In genomic region chr7:156120552-156120951, GRCh38 we compare ENCODE assay signal across 37 cellular contexts.
DNase-seq lines count a peak whose midpoint lies in the region; ATAC-seq, FAIRE-seq and TF ChIP-seq lines count a peak whose summit lies in the region.
"Had no signal": no experiment of that assay in that cellular context is flagged by ENCODE, and none has a peak within 500 bp of the region (broad histone marks: within the 10 kb centered on the region; RNA-seq: fewer than 3 reads in every experiment).

No MANE protein-coding gene starts in this region.

- H2AFZ ChIP-seq in H1 (ENCODE audit: low read length): no peak overlapping the region
- no peak overlapping the region for H2AFZ ChIP-seq in neuronal stem cell (ENCODE audit: low read length)
- H2AFZ ChIP-seq in HepG2 (ENCODE audit: low read length): no peak overlapping the region

- no peak overlapping the region for H3K4me3 Mint-ChIP-seq in activated T-cell treated with anti-CD3 and anti-CD28 coated beads, Interleukin-2, amount 50 U/mL, for 4 hours
- H3K4me3 Mint-ChIP-seq: B cell; CD14-positive monocyte; CD4-positive, alpha-beta memory T cell; CD4-positive, alpha-beta T cell; CD4-positive, CD25-positive, alpha-beta regulatory T cell; CD8-positive, alpha-beta memory T cell; CD8-positive, alpha-beta T cell had no signal

- no peak for TF ChIP-seq POLR2A in H1 (IDR thresholded peaks at IDR 0.05; ENCODE audit: control extremely low read depth in 1 of 2, low read depth in 2 of 2, low read length in 2 of 2)
- TF ChIP-seq POLR2A in HepG2 (IDR thresholded peaks at IDR 0.05; ENCODE audit: insufficient read depth in 1 of 2, low read depth in 2 of 2, low read length in 2 of 2): no peak

- H3K27ac ChIP-seq in left ventricle myocardium inferior (replicated peaks): no peak overlapping the region
- H3K27ac ChIP-seq in H1 (ENCODE audit: low read depth, low read length): no peak overlapping the region
- H3K27ac ChIP-seq in kidney (ENCODE audit: low read depth in 2 of 2, low read length in 2 of 2): no peak overlapping the region
- H3K27ac ChIP-seq in neuronal stem cell (replicated peaks; ENCODE audit: low read length): no peak overlapping the region
- no peak overlapping the region for H3K27ac ChIP-seq in HepG2 (ENCODE audit: extremely low read length, insufficient read depth, low read length)
- H3K27ac ChIP-seq: 22Rv1; A549; BLaER1; BLaER1 treated with 17β-estradiol and CSF1 and Interleukin-3, amounts not matched to agents 10 nM and 100 nM; C4-2B had no signal

- H4K5ac ChIP-seq in H1 (ENCODE audit: insufficient read length, low read depth, low read length): no peak overlapping the region

- TF ChIP-seq EP300 in H1 (IDR thresholded peaks at IDR 0.05; ENCODE audit: borderline replicate concordance in 1 of 2, low read depth in 2 of 2, low read length in 2 of 2) (no peak), HepG2 (IDR thresholded peaks at IDR 0.05; ENCODE audit: low read depth in 2 of 2, low read length in 2 of 2) (no peak), HepG2 (CRISPR knock-in tag; IDR thresholded peaks at IDR 0.05; ENCODE audit: borderline replicate concordance) (no peak)

- H3K56ac ChIP-seq in H1 (replicated peaks; ENCODE audit: insufficient read length, low read depth, low read length): no peak overlapping the region

- no peak for ATAC-seq in HepG2
- ATAC-seq in activated T-cell treated with anti-CD3 and anti-CD28 coated beads, Interleukin-2, amount 50 U/mL, for 4 hours: no peak
- no peak for ATAC-seq in GM18502 (IDR thresholded peaks at IDR 0.05; ENCODE audit: poor library complexity, unreplicated experiment)
- ATAC-seq: A549; CD8-positive, alpha-beta T cell had no signal

- H4K8ac ChIP-seq in H1 (ENCODE audit: extremely low read depth, insufficient read depth, low read length) (peak overlapping the region; percentile 14; the same call in 1 of the 2 replicates), neuronal stem cell (ENCODE audit: low read depth, low read length) (no peak overlapping the region)

- no peak for FAIRE-seq in H1 (lab: Jason Lieb, UNC)
- no peak for FAIRE-seq in kidney (lab: Jason Lieb, UNC)
- no peak for FAIRE-seq in HepG2 (lab: Jason Lieb, UNC)
- FAIRE-seq: A204.1, A549, D721Med had no signal

- no peak overlapping the region for H2BK15ac ChIP-seq in H1 (ENCODE audit: low read length)
- no peak overlapping the region for H2BK15ac ChIP-seq in neuronal stem cell (ENCODE audit: low read length)

- BruUV-seq in HepG2 (replicated peaks; lab: Mats Ljungman, UMichigan): no TSS peak

- no peak overlapping the region for H3K23ac ChIP-seq in H1 (ENCODE audit: insufficient read length)
- peak overlapping the region; percentile 9 for H3K23ac ChIP-seq in neuronal stem cell (ENCODE audit: low read depth, low read length, poor library complexity)

- no peaks in the 10 kb centered on the region for H3K9me3 Mint-ChIP-seq in activated T-cell treated with anti-CD3 and anti-CD28 coated beads, Interleukin-2, amount 50 U/mL, for 4 hours
- H3K9me3 Mint-ChIP-seq: CD4-positive, alpha-beta T cell; CD8-positive, alpha-beta memory T cell; CD8-positive, alpha-beta T cell had no signal

- H2BK5ac ChIP-seq in H1 (ENCODE audit: low read depth, low read length): no peak overlapping the region
- H2BK5ac ChIP-seq in neuronal stem cell (ENCODE audit: low read length): no peak overlapping the region

- CTCF ChIA-PET in H1 (lab: Charles Lee; ENCODE audit: partially characterized antibody): no interaction called here
- CTCF ChIA-PET in HepG2 (lab: Yijun Ruan, JAX; ENCODE audit: low intra/inter-chr PET ratio, low total read pairs): no interaction called here

- peaks cover 2% of the 10 kb centered on the region for H3K27me3 Mint-ChIP-seq in activated T-cell treated with anti-CD3 and anti-CD28 coated beads, Interleukin-2, amount 50 U/mL, for 4 hours (ENCODE audit: low read depth)
- H3K27me3 Mint-ChIP-seq: B cell; CD4-positive, alpha-beta T cell; CD4-positive, CD25-positive, alpha-beta regulatory T cell; CD8-positive, alpha-beta memory T cell had no signal

- H3K9ac ChIP-seq in H1 (replicated peaks in 1 of 4; ENCODE audit: extremely low read depth in 1 of 4, low read depth in 3 of 4, low read length in 3 of 4) (no peak overlapping the region), kidney (ENCODE audit: low read length in 2 of 2) (no peak overlapping the region), neuronal stem cell (ENCODE audit: low read depth, low read length, poor library complexity) (no peak overlapping the region), HepG2 (ENCODE audit: insufficient read depth, low read depth, low read length) (no peak overlapping the region)
- H3K9ac ChIP-seq: BLaER1; BLaER1 treated with 17β-estradiol and CSF1 and Interleukin-3, amounts not matched to agents 10 nM and 100 nM had no signal

- in situ Hi-C loops in HepG2 (cut with HindIII; ENCODE audit: extremely low pct_ligation_motif_present, low pct_unique_long_range_greater_than_20kb): no loop called here

- H2AK5ac ChIP-seq in H1 (ENCODE audit: low read depth, low read length): no peak overlapping the region
- no peak overlapping the region for H2AK5ac ChIP-seq in neuronal stem cell (ENCODE audit: low read depth, low read length)

- H3K79me2 ChIP-seq in H1 (ENCODE audit: control insufficient read depth in 1 of 2, insufficient read depth in 2 of 2, low read length in 2 of 2): no peaks in the 10 kb centered on the region
- no peaks in the 10 kb centered on the region for H3K79me2 ChIP-seq in HepG2 (ENCODE audit: insufficient read depth, low read length)

- no peak overlapping the region for H3K14ac ChIP-seq in H1 (ENCODE audit: insufficient read length)
- no peak overlapping the region for H3K14ac ChIP-seq in neuronal stem cell (ENCODE audit: low read length)

- H3K27me3 ChIP-seq in left ventricle myocardium inferior (ENCODE audit: low read depth) (peaks cover 37% of the 10 kb centered on the region), H1 (replicated peaks in 1 of 4; ENCODE audit: control insufficient read depth in 3 of 4, extremely low read depth in 1 of 4, insufficient read depth in 3 of 4, low read length in 3 of 4) (no peaks in the 10 kb centered on the region), neuronal stem cell (ENCODE audit: control insufficient read depth in 3 of 3, insufficient read depth in 3 of 3, low read depth in 1 of 3, low read length in 3 of 3) (peaks cover 0 to 8% (median 0%) of the 10 kb centered on the region in 3 experiments), HepG2 (ENCODE audit: control insufficient read depth in 1 of 2, insufficient read depth in 2 of 2, low read length in 2 of 2) (peaks cover 7 to 66% of the 10 kb centered on the region in 2 experiments; a peak in 3 of 5 replicates)
- H3K27me3 ChIP-seq: BLaER1; BLaER1 treated with 17β-estradiol and CSF1 and Interleukin-3, amounts not matched to agents 10 nM and 100 nM had no signal

- no peak for TF ChIP-seq CTCF in left ventricle myocardium inferior (IDR thresholded peaks at IDR 0.05; ENCODE audit: borderline replicate concordance)
- TF ChIP-seq CTCF in H1 (IDR thresholded peaks at IDR 0.05; ENCODE audit: control extremely low read depth in 1 of 3, insufficient read depth in 1 of 3, low read depth in 1 of 3, low read length in 3 of 3): no peak
- no peak for TF ChIP-seq CTCF in kidney (IDR thresholded peaks at IDR 0.05; ENCODE audit: borderline replicate concordance, extremely low read depth, insufficient read depth)
- no peak for TF ChIP-seq CTCF in HepG2 (CRISPR knock-in tag; IDR thresholded peaks at IDR 0.05)

- no peak overlapping the region for H2BK120ac ChIP-seq in H1 (replicated peaks; ENCODE audit: low read depth, low read length)
- no peak overlapping the region for H2BK120ac ChIP-seq in neuronal stem cell (ENCODE audit: low read depth, low read length)

- no peaks in the 10 kb centered on the region for H4K20me1 ChIP-seq in H1 (replicated peaks in 1 of 2; ENCODE audit: control insufficient read depth in 1 of 2, insufficient read depth in 2 of 2, low read length in 2 of 2)
- no peaks in the 10 kb centered on the region for H4K20me1 ChIP-seq in HepG2 (ENCODE audit: insufficient read depth, low read length)
- H4K20me1 ChIP-seq: BLaER1; BLaER1 treated with 17β-estradiol and CSF1 and Interleukin-3, amounts not matched to agents 10 nM and 100 nM had no signal

- intact Hi-C loops in cardiac septum (cut with DNase I): no loop called here
- intact Hi-C loops in left ventricle myocardium inferior (cut with micrococcal nuclease): no loop called here
- intact Hi-C loops in kidney (cut with DNase I): no loop called here
- intact Hi-C loops in HepG2 (cut with micrococcal nuclease; ENCODE audit: unreplicated experiment): no loop called here

- no peaks in the 10 kb centered on the region for H3K4me1 ChIP-seq in left ventricle myocardium inferior
- H3K4me1 ChIP-seq in H1 (replicated peaks in 1 of 4; ENCODE audit: control insufficient read depth in 3 of 4, insufficient read depth in 4 of 4, low read length in 3 of 4): no peaks in the 10 kb centered on the region
- H3K4me1 ChIP-seq in kidney (ENCODE audit: control insufficient read depth in 1 of 2, insufficient read depth in 1 of 2, low read depth in 1 of 2, low read length in 2 of 2): no peaks in the 10 kb centered on the region
- no peaks in the 10 kb centered on the region for H3K4me1 ChIP-seq in neuronal stem cell (ENCODE audit: control insufficient read depth in 2 of 2, insufficient read depth in 1 of 2, low read depth in 1 of 2, low read length in 2 of 2)
- H3K4me1 ChIP-seq in HepG2 (ENCODE audit: insufficient read depth, low read length): no peaks in the 10 kb centered on the region
- H3K4me1 ChIP-seq: A549, BE2C, BLaER1, Caco-2 had no signal

- H3K9me3 ChIP-seq in left ventricle myocardium inferior (replicated peaks) (no peaks in the 10 kb centered on the region), H1 (ENCODE audit: insufficient read depth in 2 of 2, low read depth in 1 of 2, low read length in 1 of 2) (no peaks in the 10 kb centered on the region), kidney (ENCODE audit: control insufficient read depth in 1 of 2, low read length in 2 of 2) (no peaks in the 10 kb centered on the region), neuronal stem cell (replicated peaks in 1 of 2; ENCODE audit: control insufficient read depth in 2 of 2, insufficient read depth in 1 of 2, low read depth in 1 of 2, low read length in 2 of 2) (no peaks in the 10 kb centered on the region), HepG2 (ENCODE audit: low read length) (no peaks in the 10 kb centered on the region)
- H3K9me3 ChIP-seq: A549; BE2C; BLaER1; BLaER1 treated with 17β-estradiol and CSF1 and Interleukin-3, amounts not matched to agents 10 nM and 100 nM; Caco-2 had no signal

- H3K4me3 ChIP-seq in left ventricle myocardium inferior: no peak overlapping the region
- no peak overlapping the region for H3K4me3 ChIP-seq in H1 (ENCODE audit: extremely low read depth in 1 of 4, insufficient read depth in 2 of 4, low read depth in 3 of 4, low read length in 4 of 4)
- H3K4me3 ChIP-seq in kidney (ENCODE audit: low read length in 2 of 2): no peak overlapping the region
- no peak overlapping the region for H3K4me3 ChIP-seq in neuronal stem cell (ENCODE audit: low read length in 2 of 2)
- H3K4me3 ChIP-seq in HepG2 (replicated peaks in 1 of 3; ENCODE audit: insufficient read depth in 1 of 3, low read depth in 2 of 3, low read length in 3 of 3): no peak overlapping the region
- H3K4me3 ChIP-seq: A549; BLaER1; BLaER1 treated with 17β-estradiol and CSF1 and Interleukin-3, amounts not matched to agents 10 nM and 100 nM had no signal

- POLR2A ChIA-PET in H1 (lab: Charles Lee; ENCODE audit: partially characterized antibody) (no interaction called here), HepG2 (lab: Yijun Ruan, JAX) (no interaction called here)

- H3K18ac ChIP-seq in H1 (ENCODE audit: extremely low read depth, low read length) (no peak overlapping the region), neuronal stem cell (ENCODE audit: low read length) (no peak overlapping the region)

- DNase-seq in cardiac septum (ENCODE audit: low spot score) (peak; percentile 63), left ventricle myocardium inferior (no peak), H1 (ENCODE audit: low read depth in 1 of 2, low spot score in 2 of 2) (no peak), kidney (peak; percentile 44), neuronal stem cell (ENCODE audit: low spot score) (no peak), HepG2 (ENCODE audit: low spot score) (no peak)
- DNase-seq in activated T-cell treated with anti-CD3 and anti-CD28 coated beads, Interleukin-2, amount 50 U/mL, for 4 hours: no peak
- DNase-seq: 8988T; ACHN; AML-193; BE2C; C1 segment of cervical spinal cord; Caco-2; Calu3; CD4-positive, alpha-beta memory T cell; CD4-positive, alpha-beta T cell; CD4-positive, CD25-positive, alpha-beta regulatory T cell; CD8-positive, alpha-beta memory T cell; CD8-positive, alpha-beta T cell; COR-L47; DMS 273 treated with DMSO at 0.1 percent for 48 hours; DMS153; DMS53; DMS79; DMS79 treated with DMSO at 0.1 percent for 48 hours; DND-41; EL had no signal

- TF ChIP-seq RAD21 in H1 (IDR thresholded peaks at IDR 0.05 in 1 of 2, conservative IDR thresholded peaks at IDR 0.05 in 1 of 2; ENCODE audit: low read depth in 2 of 2, low read length in 2 of 2) (no peak), HepG2 (CRISPR knock-in tag; IDR thresholded peaks at IDR 0.05) (no peak)

- H2BK12ac ChIP-seq in H1 (ENCODE audit: low read depth, low read length) (no peak overlapping the region), neuronal stem cell (ENCODE audit: low read length) (no peak overlapping the region)

- WGBS in H1 (ENCODE audit: extremely low coverage in 1 of 2, insufficient coverage in 1 of 2, insufficient read length in 1 of 2, insufficient replicate concordance in 2 of 2, low coverage in 1 of 2, low lambda C conversion rate in 2 of 2, missing lambda C conversion rate in 1 of 2), 2 experiments: 93% methylated on average over 17 of the region's 17 CpGs; no CpG with 5 or more reads in 1 of the 2 experiments
- WGBS in neuronal stem cell (ENCODE audit: extremely low coverage in 2 of 2, insufficient read length in 2 of 2, insufficient replicate concordance in 1 of 2), 2 donors: no CpG with 5 or more reads among the region's 17 CpGs
- 21% methylated on average over 15 of the region's 17 CpGs for WGBS in HepG2 (ENCODE audit: low lambda C conversion rate)

- no peaks in the 10 kb centered on the region for H3K79me1 ChIP-seq in H1 (ENCODE audit: low read depth, low read length)
- H3K79me1 ChIP-seq in neuronal stem cell (ENCODE audit: low read depth, low read length): peaks cover 2% of the 10 kb centered on the region

- H3K36me3 ChIP-seq in left ventricle myocardium inferior (no peaks in the 10 kb centered on the region), H1 (ENCODE audit: control insufficient read depth in 2 of 4, insufficient read depth in 4 of 4, low read length in 3 of 4) (no peaks in the 10 kb centered on the region), kidney (ENCODE audit: control insufficient read depth in 1 of 2, insufficient read depth in 2 of 2, low read length in 2 of 2) (no peaks in the 10 kb centered on the region), neuronal stem cell (replicated peaks in 1 of 2; ENCODE audit: control insufficient read depth in 2 of 2, insufficient read depth in 2 of 2, low read length in 2 of 2) (no peaks in the 10 kb centered on the region), HepG2 (replicated peaks in 1 of 2; ENCODE audit: control insufficient read depth in 1 of 2, insufficient read depth in 2 of 2, low read length in 2 of 2) (no peaks in the 10 kb centered on the region)
- H3K36me3 ChIP-seq: BE2C; BLaER1; BLaER1 treated with 17β-estradiol and CSF1 and Interleukin-3, amounts not matched to agents 10 nM and 100 nM had no signal

- H2BK20ac ChIP-seq in H1 (ENCODE audit: low read length): no peak overlapping the region

- H3K4me1 Mint-ChIP-seq in activated T-cell treated with anti-CD3 and anti-CD28 coated beads, Interleukin-2, amount 50 U/mL, for 4 hours (ENCODE audit: low read depth): no peaks in the 10 kb centered on the region
- H3K4me1 Mint-ChIP-seq: B cell; CD14-positive monocyte; CD4-positive, alpha-beta memory T cell; CD4-positive, CD25-positive, alpha-beta regulatory T cell; CD8-positive, alpha-beta memory T cell had no signal

- H3K36me3 Mint-ChIP-seq in activated T-cell treated with anti-CD3 and anti-CD28 coated beads, Interleukin-2, amount 50 U/mL, for 4 hours (ENCODE audit: insufficient read depth): no peaks in the 10 kb centered on the region
- H3K36me3 Mint-ChIP-seq: CD14-positive monocyte; CD4-positive, alpha-beta memory T cell; CD4-positive, CD25-positive, alpha-beta regulatory T cell; CD8-positive, alpha-beta memory T cell; CD8-positive, alpha-beta T cell had no signal

- H3K23me2 ChIP-seq in H1 (ENCODE audit: low read depth, low read length): no peaks in the 10 kb centered on the region

- no peak overlapping the region for H4K91ac ChIP-seq in H1 (replicated peaks; ENCODE audit: insufficient read length, low read length)
- H4K91ac ChIP-seq in neuronal stem cell (ENCODE audit: low read depth, low read length, poor library complexity): no peak overlapping the region

- H3K4ac ChIP-seq in H1 (replicated peaks; ENCODE audit: insufficient read length, low read depth, low read length): no peak overlapping the region
- no peak overlapping the region for H3K4ac ChIP-seq in neuronal stem cell (ENCODE audit: low read length)

- H3K4me2 ChIP-seq in H1 (ENCODE audit: insufficient read depth in 1 of 2, low read depth in 2 of 2, low read length in 2 of 2): no peak overlapping the region
- H3K4me2 ChIP-seq in neuronal stem cell (ENCODE audit: insufficient read depth, low read length, poor library complexity, severe bottlenecking): no peak overlapping the region
- H3K4me2 ChIP-seq in HepG2 (ENCODE audit: low read depth, low read length): no peak overlapping the region
- H3K4me2 ChIP-seq: A549, BLaER1 had no signal

Comparison
In these comparisons a context has a peak if more than half of its experiments do, and no peak if none do; other contexts are left out.
1. DNase-seq: peak in cardiac septum (single experiment) and kidney (single experiment); none in left ventricle myocardium inferior (single experiment), H1 (0 of 2), neuronal stem cell (single experiment), HepG2 (single experiment) and activated T-cell treated with anti-CD3 and anti-CD28 coated beads, Interleukin-2, amount 50 U/mL, for 4 hours (single experiment).